8 cellular contexts compared by ENCODE assay signal in genomic region chr1:36306210-36306901, GRCh38. TPM values are rescaled to one million over a fixed set of nuclear protein-coding genes. Genes with fewer than 3 reads are reported as not detected.
DNase-seq lines count a peak whose midpoint lies in the region; ATAC-seq and TF ChIP-seq lines count a peak whose summit lies in the region.

TSS of gene SH3D21 (plus strand) at chr1:36306368. CDS start at chr1:36306421, 53 bp downstream.

- H3K4me1 ChIP-seq in GM23248 (ENCODE audit: insufficient read depth), result peaks cover 5% of the 10 kb centered on the region; the same call in 1 of the 2 replicates
- peaks cover 4% of the 10 kb centered on the region for H3K4me1 ChIP-seq in effector memory CD4-positive, alpha-beta T cell (ENCODE audit: control insufficient read depth, insufficient read depth, low read length, poor library complexity, severe bottlenecking)
- peaks cover 15% of the 10 kb centered on the region for H3K4me1 ChIP-seq in mucosa of stomach (ENCODE audit: control insufficient read depth, insufficient read depth, low read length)
- H3K4me1 ChIP-seq in urinary bladder (ENCODE audit: insufficient read depth), result no peaks in the 10 kb centered on the region

- H3K4me3 ChIP-seq in GM23248 (peak within 1 kb of the TSS; percentile 94), mucosa of stomach (ENCODE audit: low read length) (peak within 1 kb of the TSS; percentile 84), urinary bladder (ENCODE audit: low read depth, low read length) (peak within 1 kb of the TSS; percentile 72)
- peak within 1 kb of the TSS; percentile 65 for H3K4me3 ChIP-seq in effector memory CD4-positive, alpha-beta T cell (ENCODE audit: insufficient read depth, low read depth, low read length, poor library complexity, severe bottlenecking)

- 21% methylated on average over 54 to 59 of the region's 65 CpGs for WGBS in GM23248 (ENCODE audit: low coverage in 1 of 2, low lambda C conversion rate in 2 of 2, missing lambda C conversion rate in 2 of 2), 2 experiments
- 3% methylated on average over 65 of the region's 65 CpGs for WGBS in urinary bladder

- DNase-seq in GM23248 (peak; percentile 65), Kasumi-1 (lab: John Stamatoyannopoulos, UW) (peak; percentile 50 to 53), GDM1 (lab: John Stamatoyannopoulos, UW) (no peak)
- peak in 2 of 3 donors; percentile 37 to 43 for DNase-seq in effector memory CD4-positive, alpha-beta T cell

- TF ChIP-seq POLR2A in GM10847 (IDR thresholded peaks at IDR 0.05; ENCODE audit: extremely low read depth, insufficient read length), result peak; percentile 25

- peaks cover 20% of the 10 kb centered on the region; the same call in 1 of the 2 replicates for H3F3A ChIP-seq in GM23248 (ENCODE audit: insufficient read depth)

- H3K9me3 ChIP-seq in GM23248 (ENCODE audit: low read depth), result no peaks in the 10 kb centered on the region
- no peaks in the 10 kb centered on the region for H3K9me3 ChIP-seq in effector memory CD4-positive, alpha-beta T cell (ENCODE audit: control insufficient read depth, low read length)
- H3K9me3 ChIP-seq in mucosa of stomach (ENCODE audit: control insufficient read depth, low read length), result no peaks in the 10 kb centered on the region

- H3K9ac ChIP-seq in GM23248 (peak within 1 kb of the TSS; percentile 77), mucosa of stomach (ENCODE audit: low read length) (peak within 1 kb of the TSS; percentile 65)

- peak within 1 kb of the TSS; percentile 84 for H3K4me2 ChIP-seq in GM23248 (ENCODE audit: unreplicated experiment)

- ATAC-seq in activated CD4-positive, CD25-positive, alpha-beta regulatory T cell treated with anti-CD3 and anti-CD28 coated beads, Interleukin-2, amount 50 U/mL, for 24 hours, result peak; percentile 25 to 42

- peak within 1 kb of the TSS; percentile 16; the same call in 1 of the 2 replicates for H3K27ac ChIP-seq in GM23248
- H3K27ac ChIP-seq in effector memory CD4-positive, alpha-beta T cell (ENCODE audit: insufficient read depth, low read length, poor library complexity, severe bottlenecking), result peak within 1 kb of the TSS; percentile 74
- H3K27ac ChIP-seq in urinary bladder (ENCODE audit: low read depth), result peak within 1 kb of the TSS; percentile 69

- no peaks in the 10 kb centered on the region for H4K20me1 ChIP-seq in GM23248 (ENCODE audit: insufficient read depth)

- no peaks in the 10 kb centered on the region for H3K9me2 ChIP-seq in GM23248 (ENCODE audit: insufficient read depth)

- peak within 1 kb of the TSS; percentile 78 for H2AFZ ChIP-seq in GM23248

- peaks cover 23% of the 10 kb centered on the region for H3K36me3 ChIP-seq in GM23248 (ENCODE audit: low read depth)
- H3K36me3 ChIP-seq in effector memory CD4-positive, alpha-beta T cell (ENCODE audit: control insufficient read depth, insufficient read depth, low read length), result peaks cover 26% of the 10 kb centered on the region
- peaks cover 10% of the 10 kb centered on the region for H3K36me3 ChIP-seq in mucosa of stomach (ENCODE audit: control insufficient read depth, insufficient read depth, low read length)
- H3K36me3 ChIP-seq in urinary bladder (ENCODE audit: insufficient read depth), result peaks cover 3% of the 10 kb centered on the region

- H3K79me2 ChIP-seq in GM23248 (ENCODE audit: insufficient read depth), result peaks cover 37% of the 10 kb centered on the region

- no peaks in the 10 kb centered on the region for H3K27me3 ChIP-seq in GM23248 (replicated peaks; ENCODE audit: insufficient read depth)
- H3K27me3 ChIP-seq in effector memory CD4-positive, alpha-beta T cell (replicated peaks; ENCODE audit: control insufficient read depth, insufficient read depth, low read length, poor library complexity, severe bottlenecking), result no peaks in the 10 kb centered on the region
- no peaks in the 10 kb centered on the region for H3K27me3 ChIP-seq in mucosa of stomach (ENCODE audit: control insufficient read depth, insufficient read depth, low read length)

- in situ Hi-C loops in GM23248 (cut with MboI), result no loop called here

RNA-seq across cellular contexts. Expression of gene SH3D21, which starts in this region (rescaled TPM):
- 5.6 and 14.4 TPM in 2 replicates for total RNA-seq in GM23248 (2014; rRNA removed; shearing (Covaris generic))
- polyA plus RNA-seq in GM23248 (2016; fragmentation: Nextera tagmentation; extraction: Ambion mirVana) (1.1 and 1.8 TPM in 2 replicates), urinary bladder (1.8 TPM)
- total RNA-seq in urinary bladder, result 3.5 TPM

Comparison
In these comparisons a context has a peak if more than half of its experiments do, and no peak if none do; other contexts are left out.
1. H3K27ac ChIP-seq: peak in every context shown above with its lines; median percentile 74 in effector memory CD4-positive, alpha-beta T cell; 69 in urinary bladder; 16 in GM23248.